In genomic region chr1:209511169-209511568, GRCh38 we compare ENCODE assay signal across 34 cellular contexts.
"Had no signal": no experiment of that assay in that cellular context is flagged by ENCODE, and none has a peak within 500 bp of the region (broad histone marks: within the 10 kb centered on the region; RNA-seq: fewer than 3 reads in every experiment).

No MANE protein-coding gene starts in this region.

- H3K4me3 Mint-ChIP-seq: activated CD4-positive, alpha-beta memory T cell treated with anti-CD3 and anti-CD28 coated beads, Interleukin-2, amount 10 ng/mL, durations not matched to agents 7 days and 5 days; activated CD8-positive, alpha-beta memory T cell treated with anti-CD3 and anti-CD28 coated beads, Interleukin-2, amount 10 ng/mL, durations not matched to agents 7 days and 5 days; activated naive CD8-positive, alpha-beta T cell treated with anti-CD3 and anti-CD28 coated beads for 36 hours; activated T-cell treated with anti-CD3 and anti-CD28 coated beads, Interleukin-2, amount 50 U/mL, for 72 hours; activated T-helper 17 cell treated with anti-CD3 and anti-CD28 coated beads, Interleukin-2, amount 50 U/mL, for 72 hours had no signal

- DNase-seq: activated CD4-positive, alpha-beta memory T cell treated with anti-CD3 and anti-CD28 coated beads, Interleukin-2, amount 10 ng/mL, durations not matched to agents 7 days and 5 days; activated CD4-positive, alpha-beta T cell treated with anti-CD3 and anti-CD28 coated beads for 1 hour; activated CD4-positive, alpha-beta T cell treated with anti-CD3 and anti-CD28 coated beads for 48 hours; activated CD4-positive, CD25-positive, alpha-beta regulatory T cell; activated CD8-positive, alpha-beta memory T cell treated with anti-CD3 and anti-CD28 coated beads for 24 hours; activated CD8-positive, alpha-beta memory T cell treated with anti-CD3 and anti-CD28 coated beads, Interleukin-2, amount 10 ng/mL, durations not matched to agents 7 days and 5 days; activated effector memory CD4-positive, alpha-beta T cell treated with anti-CD3 and anti-CD28 coated beads, Interleukin-2, amount 50 U/mL, for 16 hours; activated naive CD4-positive, alpha-beta T cell; activated naive CD4-positive, alpha-beta T cell treated with anti-CD3 and anti-CD28 coated beads, Interleukin-2, amount 50 U/mL, for 16 hours; activated naive CD8-positive, alpha-beta T cell treated with anti-CD3 and anti-CD28 coated beads for 36 hours; activated T-cell treated with anti-CD3 and anti-CD28 coated beads, Interleukin-2, amount 50 U/mL, for 1 hour; activated T-cell treated with anti-CD3 and anti-CD28 coated beads, Interleukin-2, amount 50 U/mL, for 72 hours; amniotic stem cell; aorta; body of pancreas; caudate nucleus; cerebellar nuclear complex; NCI-H1092 treated with DMSO at 0.1 percent for 48 hours; NCI-H146; NCI-H187; NCI-H2081; NCI-H345; NCI-H526; NCI-H748 treated with DMSO at 0.1 percent for 48 hours; PC-9; SW 1271; T1000; WERI-Rb-1 had no signal

- H3K27me3 ChIP-seq: body of pancreas, breast epithelium had no signal

- FAIRE-seq: RCC 7860 had no signal

- H3K4me1 ChIP-seq: body of pancreas, breast epithelium had no signal

- ATAC-seq: activated CD8-positive, alpha-beta memory T cell treated with anti-CD3 and anti-CD28 coated beads, Interleukin-2, amount 10 ng/mL, durations not matched to agents 7 days and 5 days; activated T-cell treated with anti-CD3 and anti-CD28 coated beads, Interleukin-2, amount 50 U/mL, for 72 hours; activated T-helper 17 cell treated with anti-CD3 and anti-CD28 coated beads, Interleukin-2, amount 50 U/mL, for 72 hours; body of pancreas; Right ventricle myocardium inferior had no signal

- H3K36me3 Mint-ChIP-seq: activated CD8-positive, alpha-beta memory T cell treated with anti-CD3 and anti-CD28 coated beads, Interleukin-2, amount 10 ng/mL, durations not matched to agents 7 days and 5 days; activated naive CD8-positive, alpha-beta T cell treated with anti-CD3 and anti-CD28 coated beads for 36 hours had no signal

- H2AFZ ChIP-seq: PC-9 had no signal

- H3K27ac Mint-ChIP-seq: activated CD4-positive, alpha-beta memory T cell treated with anti-CD3 and anti-CD28 coated beads, Interleukin-2, amount 10 ng/mL, durations not matched to agents 7 days and 5 days; activated CD8-positive, alpha-beta memory T cell treated with anti-CD3 and anti-CD28 coated beads, Interleukin-2, amount 10 ng/mL, durations not matched to agents 7 days and 5 days; activated naive CD8-positive, alpha-beta T cell treated with anti-CD3 and anti-CD28 coated beads for 36 hours; activated T-cell treated with anti-CD3 and anti-CD28 coated beads, Interleukin-2, amount 50 U/mL, for 72 hours; activated T-helper 17 cell treated with anti-CD3 and anti-CD28 coated beads, Interleukin-2, amount 50 U/mL, for 72 hours had no signal

- H3K4me2 ChIP-seq: KMS-11, PC-9 had no signal

- H3K27ac ChIP-seq: body of pancreas, breast epithelium, KMS-11, PC-9, RWPE1, WERI-Rb-1 had no signal

- H3K4me1 Mint-ChIP-seq: activated CD4-positive, alpha-beta memory T cell treated with anti-CD3 and anti-CD28 coated beads, Interleukin-2, amount 10 ng/mL, durations not matched to agents 7 days and 5 days; activated CD8-positive, alpha-beta memory T cell treated with anti-CD3 and anti-CD28 coated beads, Interleukin-2, amount 10 ng/mL, durations not matched to agents 7 days and 5 days; activated naive CD8-positive, alpha-beta T cell treated with anti-CD3 and anti-CD28 coated beads for 36 hours; activated T-helper 17 cell treated with anti-CD3 and anti-CD28 coated beads, Interleukin-2, amount 50 U/mL, for 72 hours had no signal

- H3K9me3 ChIP-seq: body of pancreas, breast epithelium had no signal

- H3K9ac ChIP-seq: KMS-11 had no signal

- H3K36me3 ChIP-seq: breast epithelium, WERI-Rb-1 had no signal

- H3K9me3 Mint-ChIP-seq: activated CD4-positive, alpha-beta memory T cell treated with anti-CD3 and anti-CD28 coated beads, Interleukin-2, amount 10 ng/mL, durations not matched to agents 7 days and 5 days; activated T-cell treated with anti-CD3 and anti-CD28 coated beads, Interleukin-2, amount 50 U/mL, for 72 hours; activated T-helper 17 cell treated with anti-CD3 and anti-CD28 coated beads, Interleukin-2, amount 50 U/mL, for 72 hours had no signal

- H3K4me3 ChIP-seq: body of pancreas, breast epithelium, PC-9 had no signal
